ENCODE assay signal across 8 cellular contexts in the genomic region with DNA sequence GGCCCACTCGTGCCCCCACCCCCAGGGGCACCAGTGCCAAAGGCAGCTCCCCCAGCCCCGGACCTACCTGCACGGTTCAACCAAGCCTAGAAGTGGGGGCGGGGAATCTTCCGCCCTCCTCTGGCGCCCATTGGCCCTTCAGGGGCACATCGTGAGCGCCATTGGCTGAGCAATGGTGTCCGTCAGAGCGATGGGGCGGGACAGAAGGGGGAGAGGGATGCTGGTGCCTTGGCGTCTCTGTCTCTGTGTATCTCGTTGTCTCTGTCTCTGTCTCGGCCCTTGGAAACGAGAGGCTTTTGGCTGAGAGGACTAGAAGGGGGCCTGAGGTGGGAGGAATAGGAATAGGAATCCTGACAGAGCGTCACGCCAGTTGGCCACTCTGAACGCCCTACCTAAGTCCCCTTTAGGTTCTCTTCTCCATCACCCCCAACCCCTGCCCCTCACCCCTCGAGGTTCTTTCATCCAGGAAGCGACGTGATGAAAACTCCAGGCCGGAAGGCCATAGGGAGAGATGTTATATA.
DNase-seq lines count a peak whose midpoint lies in the region; ATAC-seq, FAIRE-seq and TF ChIP-seq lines count a peak whose summit lies in the region.
"Not testable (repeated sequence)": the region's sequence is repeated elsewhere in the genome, so short reads cannot be mapped to it uniquely, and the experiment has no call there.

No MANE protein-coding gene starts in this region.

- H3K36me3 Mint-ChIP-seq in central memory CD8-positive, alpha-beta T cell (ENCODE audit: insufficient read depth): not testable (repeated sequence)

- DNase-seq in AG09309 (ENCODE audit: low read depth) (peak; percentile 50), NCI-H226 (peak; percentile 96)
- DNase-seq in activated CD4-positive, CD25-positive, alpha-beta regulatory T cell (lab: John Stamatoyannopoulos, UW): peak; percentile 80 to 85 (median 84)
- peak; percentile 97 to 98 for DNase-seq in central memory CD8-positive, alpha-beta T cell (ENCODE audit: low spot score in 2 of 2)
- DNase-seq in stimulated activated CD4-positive, alpha-beta T cell treated with anti-CD3 and anti-CD28 coated beads, Interleukin-12 subunit alpha, Interleukin-12 subunit beta, amount 100 ng/mL, for 24 hours (ENCODE audit: low read depth in 2 of 2): peak; percentile 90 to 95

- H3K4me3 Mint-ChIP-seq in central memory CD8-positive, alpha-beta T cell: peak overlapping the region; percentile 81

- H3K4me1 Mint-ChIP-seq in central memory CD8-positive, alpha-beta T cell: not testable (repeated sequence)

- ATAC-seq in GM19023 (IDR thresholded peaks at IDR 0.05; ENCODE audit: unreplicated experiment): peak; percentile 99
- ATAC-seq in HG03175 (IDR thresholded peaks at IDR 0.05; ENCODE audit: unreplicated experiment): peak; percentile 97
- peak; percentile 100 for ATAC-seq in central memory CD8-positive, alpha-beta T cell (replicated peaks; ENCODE audit: extremely low read depth, poor library complexity, severe bottlenecking)

- FAIRE-seq in islet of Langerhans (lab: Jason Lieb, UNC): peak; percentile 81

- peak overlapping the region; percentile 38 for H3K4me3 ChIP-seq in AG09309 (ENCODE audit: control insufficient read depth, low read depth, low read length)

- not testable (repeated sequence) for H3K27me3 Mint-ChIP-seq in central memory CD8-positive, alpha-beta T cell

- TF ChIP-seq CTCF in AG09309 (IDR thresholded peaks at IDR 0.05; ENCODE audit: control insufficient read depth, insufficient read depth, low read depth, low read length, missing control alignments): not testable (repeated sequence)

- H3K27ac Mint-ChIP-seq in central memory CD8-positive, alpha-beta T cell (ENCODE audit: low read depth): peak overlapping the region; percentile 75

- not testable (repeated sequence) for H3K9me3 Mint-ChIP-seq in central memory CD8-positive, alpha-beta T cell

Comparison
In these comparisons a context has a peak if more than half of its experiments do, and no peak if none do; other contexts are left out.
1. Peak in every context shown above with its lines: DNase-seq, ATAC-seq and H3K4me3 ChIP-seq.